Comparison of ENCODE assay signal across 12 cellular contexts in genomic region chr22:19522881-19523239, GRCh38. TPM values are rescaled to one million over a fixed set of nuclear protein-coding genes. Genes with fewer than 3 reads are reported as not detected.
A peak's percentile ranks its signal among the peaks of the same experiment; 100 is the strongest.
DNase-seq lines count a peak whose midpoint lies in the region; ATAC-seq, FAIRE-seq and TF ChIP-seq lines count a peak whose summit lies in the region.
"Had no signal": no experiment of that assay in that cellular context is flagged by ENCODE, and none has a peak within 500 bp of the region (broad histone marks: within the 10 kb centered on the region; RNA-seq: fewer than 3 reads in every experiment).

No MANE protein-coding gene starts in this region.

- ATAC-seq in activated naive CD4-positive, alpha-beta T cell treated with anti-CD3 and anti-CD28 coated beads, Interleukin-2, amount 50 U/mL, for 72 hours: no peak
- no peak for ATAC-seq in GM18502 (IDR thresholded peaks at IDR 0.05; ENCODE audit: poor library complexity, unreplicated experiment)

- no peak for TF ChIP-seq POLR2A in tibial nerve (IDR thresholded peaks at IDR 0.05)

- no peaks in the 10 kb centered on the region for H3K9me3 Mint-ChIP-seq in activated naive CD4-positive, alpha-beta T cell treated with anti-CD3 and anti-CD28 coated beads, Interleukin-2, amount 10 ng/mL, durations not matched to agents 7 days and 5 days
- no peaks in the 10 kb centered on the region for H3K9me3 Mint-ChIP-seq in activated naive CD4-positive, alpha-beta T cell treated with anti-CD3 and anti-CD28 coated beads, Interleukin-2, amount 50 U/mL, for 72 hours
- H3K9me3 Mint-ChIP-seq in chondrocyte (ENCODE audit: low read depth) (no peaks in the 10 kb centered on the region), mesothelial cell of epicardium (no peaks in the 10 kb centered on the region)
- H3K9me3 Mint-ChIP-seq: CD4-positive, alpha-beta T cell had no signal

- peak overlapping the region in 1 of 4 donors; percentile 57 for H3K27ac ChIP-seq in tibial nerve

- peaks cover 0 to 50% of the 10 kb centered on the region in 2 donors for H3K27me3 ChIP-seq in tibial nerve

- no peak for FAIRE-seq in frontal cortex (lab: Jason Lieb, UNC)
- FAIRE-seq: endometrium, RCC 7860 had no signal

- H3K4me3 Mint-ChIP-seq in activated naive CD4-positive, alpha-beta T cell treated with anti-CD3 and anti-CD28 coated beads, Interleukin-2, amount 10 ng/mL, durations not matched to agents 7 days and 5 days: peak overlapping the region; percentile 68
- H3K4me3 Mint-ChIP-seq in chondrocyte (ENCODE audit: unreplicated experiment) (peak overlapping the region; percentile 55), mesothelial cell of epicardium (peak overlapping the region; percentile 47)

- H3K27me3 Mint-ChIP-seq in activated naive CD4-positive, alpha-beta T cell treated with anti-CD3 and anti-CD28 coated beads, Interleukin-2, amount 10 ng/mL, durations not matched to agents 7 days and 5 days: peaks cover 52% of the 10 kb centered on the region
- H3K27me3 Mint-ChIP-seq in chondrocyte (ENCODE audit: low read depth): peaks cover 21% of the 10 kb centered on the region
- H3K27me3 Mint-ChIP-seq in mesothelial cell of epicardium (ENCODE audit: low read depth): peaks cover 59% of the 10 kb centered on the region

- no peak for TF ChIP-seq CTCF in chondrocyte (IDR thresholded peaks at IDR 0.05)
- TF ChIP-seq CTCF in mesothelial cell of epicardium (IDR thresholded peaks at IDR 0.05; ENCODE audit: unreplicated experiment): no peak
- no peak for TF ChIP-seq CTCF in tibial nerve (IDR thresholded peaks at IDR 0.05)

- H3K4me3 ChIP-seq in tibial nerve: peak overlapping the region in 3 of 4 donors; percentile 17 to 43 (median 17)

- peaks cover 19% of the 10 kb centered on the region for H3K4me1 Mint-ChIP-seq in activated naive CD4-positive, alpha-beta T cell treated with anti-CD3 and anti-CD28 coated beads, Interleukin-2, amount 10 ng/mL, durations not matched to agents 7 days and 5 days
- H3K4me1 Mint-ChIP-seq in chondrocyte (ENCODE audit: low read depth) (peaks cover 13% of the 10 kb centered on the region), mesothelial cell of epicardium (peaks cover 12% of the 10 kb centered on the region)

- no peaks in the 10 kb centered on the region for H3K9me3 ChIP-seq in tibial nerve

- H3K4me1 ChIP-seq in tibial nerve: peaks cover 0 to 22% (median 0%) of the 10 kb centered on the region in 4 donors

- DNase-seq in activated naive CD4-positive, alpha-beta T cell treated with anti-CD3 and anti-CD28 coated beads, Interleukin-2, amount 10 ng/mL, durations not matched to agents 7 days and 5 days: no peak
- DNase-seq in activated naive CD4-positive, alpha-beta T cell treated with anti-CD3 and anti-CD28 coated beads, Interleukin-2, amount 50 U/mL, for 72 hours (ENCODE audit: low spot score in 2 of 2): no peak
- DNase-seq in chondrocyte (ENCODE audit: low spot score) (peak; percentile 82), mesothelial cell of epicardium (ENCODE audit: low spot score in 2 of 2, unreplicated experiment in 2 of 2) (no peak), tibial nerve (ENCODE audit: low spot score in 2 of 2) (no peak), NCI-H2029 (lab: John Stamatoyannopoulos, UW) (no peak), frontal cortex (ENCODE audit: low spot score in 2 of 2) (no peak)
- DNase-seq: CD4-positive, alpha-beta T cell; KG1 had no signal

- no peaks in the 10 kb centered on the region for H3K36me3 ChIP-seq in tibial nerve

- H3K27ac Mint-ChIP-seq in activated naive CD4-positive, alpha-beta T cell treated with anti-CD3 and anti-CD28 coated beads, Interleukin-2, amount 10 ng/mL, durations not matched to agents 7 days and 5 days: no peak overlapping the region
- peak overlapping the region in 1 of 2 donors; percentile 11 for H3K27ac Mint-ChIP-seq in activated naive CD4-positive, alpha-beta T cell treated with anti-CD3 and anti-CD28 coated beads, Interleukin-2, amount 50 U/mL, for 72 hours
- no peak overlapping the region for H3K27ac Mint-ChIP-seq in chondrocyte (ENCODE audit: unreplicated experiment)
- H3K27ac Mint-ChIP-seq in mesothelial cell of epicardium: no peak overlapping the region
- H3K27ac Mint-ChIP-seq: CD4-positive, alpha-beta T cell had no signal

- CTCF ChIA-PET in activated naive CD4-positive, alpha-beta T cell treated with anti-CD3 and anti-CD28 coated beads, Interleukin-2, amount 10 ng/mL, durations not matched to agents 7 days and 5 days (lab: Charles Lee): interaction anchor here (1.4 to 3.5 kb wide), 2 partner anchors 36 to 107 kb away, joined by 3 to 14 read pairs; no protein-coding TSS in a partner anchor

- TF ChIP-seq EP300 in tibial nerve (IDR thresholded peaks at IDR 0.05): no peak

- WGBS in tibial nerve, 2 donors: 31 to 36% methylated on average over 9 of the region's 9 CpGs

- peaks cover 7% of the 10 kb centered on the region for H3K36me3 Mint-ChIP-seq in activated naive CD4-positive, alpha-beta T cell treated with anti-CD3 and anti-CD28 coated beads, Interleukin-2, amount 10 ng/mL, durations not matched to agents 7 days and 5 days
- H3K36me3 Mint-ChIP-seq in activated naive CD4-positive, alpha-beta T cell treated with anti-CD3 and anti-CD28 coated beads, Interleukin-2, amount 50 U/mL, for 72 hours: no peaks in the 10 kb centered on the region
- no peaks in the 10 kb centered on the region for H3K36me3 Mint-ChIP-seq in chondrocyte (ENCODE audit: low read depth)
- no peaks in the 10 kb centered on the region for H3K36me3 Mint-ChIP-seq in mesothelial cell of epicardium

RNA-seq across cellular contexts. Expression of gene CLDN5, which starts 1.4 kb away (rescaled TPM):
- not detected for total RNA-seq in activated naive CD4-positive, alpha-beta T cell treated with anti-CD3 and anti-CD28 coated beads, Interleukin-2, amount 50 U/mL, for 72 hours
- total RNA-seq in chondrocyte: not detected in 3 replicates
- not detected in 3 replicates for total RNA-seq in mesothelial cell of epicardium
- total RNA-seq in tibial nerve: 100 to 1,000 TPM; 102 to 226 (median 170) TPM
- 84.8 TPM for total RNA-seq in frontal cortex
- total RNA-seq: CD4-positive, alpha-beta T cell had no signal

RNA-seq across cellular contexts. Expression of gene CDC45, which starts 43.1 kb away (rescaled TPM):
- 10 to 100 TPM; 92.1 to 99.7 TPM for total RNA-seq in activated naive CD4-positive, alpha-beta T cell treated with anti-CD3 and anti-CD28 coated beads, Interleukin-2, amount 50 U/mL, for 72 hours
- total RNA-seq in chondrocyte (2.2 to 13.3 TPM (median 2.9 TPM) in 3 replicates), mesothelial cell of epicardium (12.2 to 15.3 TPM (median 12.5 TPM) in 3 replicates), tibial nerve (under 1 TPM in 1 of 4 donors, not detected in 3; 0.98 TPM), frontal cortex (0.82 TPM)

RNA-seq across cellular contexts. Expression of gene UFD1, which starts 43.9 kb away (rescaled TPM):
- total RNA-seq in activated naive CD4-positive, alpha-beta T cell treated with anti-CD3 and anti-CD28 coated beads, Interleukin-2, amount 50 U/mL, for 72 hours: 100 to 1,000 TPM in 1 of 2 donors, 10 to 100 TPM in 1; 81.7 to 136 TPM
- total RNA-seq in chondrocyte (75.8 to 81.2 TPM (median 76.2 TPM) in 3 replicates), mesothelial cell of epicardium (38.8 to 45.0 TPM (median 43.2 TPM) in 3 replicates), tibial nerve (10 to 100 TPM; 26.9 to 38.1 (median 30.1) TPM), frontal cortex (32.2 TPM)

Comparison
In these comparisons a context has a peak if more than half of its experiments do, and no peak if none do; other contexts are left out.
1. RNA of gene CLDN5, which starts 1.4 kb away (total RNA-seq): 102 to 226 TPM in tibial nerve and 84.8 TPM in frontal cortex (single experiment); not detected in activated naive CD4-positive, alpha-beta T cell treated with anti-CD3 and anti-CD28 coated beads, Interleukin-2, amount 50 U/mL, for 72 hours, not detected in mesothelial cell of epicardium and not detected in chondrocyte; every median in the first group is over 10 times any median in the second.
2. Peak in every context shown above with its lines, with median percentiles within 50 percentile points of each other: H3K4me3 Mint-ChIP-seq.